ENCODE assay signal across 11 cellular contexts in genomic region chr3:196193037-196193737, GRCh38. TPM values are rescaled to one million over a fixed set of nuclear protein-coding genes. Genes with fewer than 3 reads are reported as not detected.
DNase-seq lines count a peak whose midpoint lies in the region; ATAC-seq and TF ChIP-seq lines count a peak whose summit lies in the region.
"Had no signal": no experiment of that assay in that cellular context is flagged by ENCODE, and none has a peak within 500 bp of the region (broad histone marks: within the 10 kb centered on the region; RNA-seq: fewer than 3 reads in every experiment).

No MANE protein-coding gene starts in this region.

- TF ChIP-seq CTCF in right atrium auricular region (IDR thresholded peaks at IDR 0.05) (no peak), lower lobe of right lung (IDR thresholded peaks at IDR 0.05) (no peak), HFFc6 (IDR thresholded peaks at IDR 0.05) (no peak), GM20000 (IDR thresholded peaks at IDR 0.05; ENCODE audit: extremely low read depth, missing control alignments) (no peak), esophagus muscularis mucosa (IDR thresholded peaks at IDR 0.05) (no peak)

- no peaks in the 10 kb centered on the region for H3K36me3 Mint-ChIP-seq in activated CD4-positive, alpha-beta memory T cell treated with anti-CD3 and anti-CD28 coated beads for 36 hours
- H3K36me3 Mint-ChIP-seq in HFFc6 (ENCODE audit: low read depth), result no peaks in the 10 kb centered on the region

- no peak overlapping the region for H3K4me3 Mint-ChIP-seq in activated CD4-positive, alpha-beta memory T cell treated with anti-CD3 and anti-CD28 coated beads for 36 hours
- no peak overlapping the region for H3K4me3 Mint-ChIP-seq in HFFc6

- TF ChIP-seq POLR2A in esophagus muscularis mucosa (IDR thresholded peaks at IDR 0.05; ENCODE audit: low read depth), result no peak

- CTCF ChIA-PET in activated CD4-positive, alpha-beta memory T cell treated with anti-CD3 and anti-CD28 coated beads for 36 hours (lab: Charles Lee), result interaction anchor here (0.8 to 11.5 kb wide), 5 partner anchors 11 to 121 kb away, joined by 3 to 292 read pairs (median 4); no protein-coding TSS in a partner anchor

- H3K27ac ChIP-seq in right atrium auricular region, result peak overlapping the region; percentile 64 to 78
- peak overlapping the region; percentile 83 for H3K27ac ChIP-seq in lower lobe of right lung
- H3K27ac ChIP-seq in esophagus muscularis mucosa (replicated peaks in 1 of 4), result no peak overlapping the region
- H3K27ac ChIP-seq: ascending aorta had no signal

- H3K27me3 ChIP-seq in right atrium auricular region (no peaks in the 10 kb centered on the region), lower lobe of right lung (ENCODE audit: low read depth) (no peaks in the 10 kb centered on the region), esophagus muscularis mucosa (no peaks in the 10 kb centered on the region)
- H3K27me3 ChIP-seq: ascending aorta had no signal

- H3K27me3 Mint-ChIP-seq in activated CD4-positive, alpha-beta memory T cell treated with anti-CD3 and anti-CD28 coated beads for 36 hours, result no peaks in the 10 kb centered on the region
- peaks cover 8% of the 10 kb centered on the region; the same call in 1 of the 2 replicates for H3K27me3 Mint-ChIP-seq in HFFc6 (ENCODE audit: insufficient read depth)

- no peaks in the 10 kb centered on the region for H3K9me3 ChIP-seq in right atrium auricular region
- no peaks in the 10 kb centered on the region for H3K9me3 ChIP-seq in lower lobe of right lung
- H3K9me3 ChIP-seq in esophagus muscularis mucosa, result no peaks in the 10 kb centered on the region
- H3K9me3 ChIP-seq: ascending aorta had no signal

- H3K4me1 ChIP-seq in right atrium auricular region (peaks cover 0 to 27% of the 10 kb centered on the region in 2 donors), lower lobe of right lung (peaks cover 27% of the 10 kb centered on the region), esophagus muscularis mucosa (peaks cover 0 to 12% (median 6%) of the 10 kb centered on the region in 4 donors)
- H3K4me1 ChIP-seq: ascending aorta had no signal

- no peak for DNase-seq in right atrium auricular region (ENCODE audit: low spot score)
- no peak for DNase-seq in cardiac septum (ENCODE audit: low spot score)
- DNase-seq in activated CD4-positive, alpha-beta memory T cell treated with anti-CD3 and anti-CD28 coated beads for 36 hours, result peak; percentile 33
- DNase-seq in lower lobe of right lung, result no peak
- DNase-seq in HFFc6, result no peak
- DNase-seq in GM20000 (ENCODE audit: low spot score), result no peak
- DNase-seq in esophagus muscularis mucosa (ENCODE audit: extremely low spot score), result no peak
- DNase-seq: NCI-H1105 treated with DMSO at 0.1 percent for 48 hours had no signal

- no peak for TF ChIP-seq EP300 in esophagus muscularis mucosa (IDR thresholded peaks at IDR 0.05)

- H3K9me3 Mint-ChIP-seq in activated CD4-positive, alpha-beta memory T cell treated with anti-CD3 and anti-CD28 coated beads for 36 hours, result no peaks in the 10 kb centered on the region
- H3K9me3 Mint-ChIP-seq in HFFc6, result no peaks in the 10 kb centered on the region

- no peak overlapping the region for H3K4me3 ChIP-seq in right atrium auricular region
- H3K4me3 ChIP-seq in lower lobe of right lung, result no peak overlapping the region
- H3K4me3 ChIP-seq in esophagus muscularis mucosa, result no peak overlapping the region
- H3K4me3 ChIP-seq: ascending aorta had no signal

- ATAC-seq in lower lobe of right lung (peak; percentile 1 to 15), GM19351 (IDR thresholded peaks at IDR 0.05; ENCODE audit: unreplicated experiment) (no peak)

- POLR2A ChIA-PET in activated CD4-positive, alpha-beta memory T cell treated with anti-CD3 and anti-CD28 coated beads for 36 hours (lab: Charles Lee), result interaction anchor here (1.1 to 2.1 kb wide), 3 partner anchors 11 to 113 kb away, joined by 3 to 8 read pairs (median 5); no protein-coding TSS in a partner anchor

- peak overlapping the region; percentile 86 for H3K27ac Mint-ChIP-seq in activated CD4-positive, alpha-beta memory T cell treated with anti-CD3 and anti-CD28 coated beads for 36 hours
- H3K27ac Mint-ChIP-seq in HFFc6, result no peak overlapping the region

- H3K36me3 ChIP-seq in right atrium auricular region (no peaks in the 10 kb centered on the region), lower lobe of right lung (no peaks in the 10 kb centered on the region), esophagus muscularis mucosa (no peaks in the 10 kb centered on the region)
- H3K36me3 ChIP-seq: ascending aorta had no signal

- intact Hi-C loops in cardiac septum (cut with DNase I), result no loop called here
- intact Hi-C loops in activated CD4-positive, alpha-beta memory T cell treated with anti-CD3 and anti-CD28 coated beads for 36 hours (cut with micrococcal nuclease), result loop anchor here (2.0 kb wide), 1 partner anchor 14 kb away; no protein-coding TSS in a partner anchor
- intact Hi-C loops in lower lobe of right lung (cut with DNase I), result no loop called here
- intact Hi-C loops in esophagus muscularis mucosa (cut with DNase I), result no loop called here

- peaks cover 46% of the 10 kb centered on the region for H3K4me1 Mint-ChIP-seq in activated CD4-positive, alpha-beta memory T cell treated with anti-CD3 and anti-CD28 coated beads for 36 hours (ENCODE audit: low read depth)
- H3K4me1 Mint-ChIP-seq in HFFc6 (ENCODE audit: low read depth), result no peaks in the 10 kb centered on the region

- WGBS in esophagus muscularis mucosa, result 83% methylated on average over 6 of the region's 15 CpGs

RNA-seq across cellular contexts. Expression of gene ZDHHC19, which starts 18.0 kb away (rescaled TPM):
- total RNA-seq in right atrium auricular region (not detected), cardiac septum (0.24 TPM), lower lobe of right lung (1.0 TPM), esophagus muscularis mucosa (not detected)
- under 1 TPM in 1 of 2 experiments, not detected in 1; 0.36 TPM for total RNA-seq in activated CD4-positive, alpha-beta memory T cell treated with anti-CD3 and anti-CD28 coated beads for 36 hours
- not detected for total RNA-seq in HFFc6 (2021; fragmentation: NEBNext Ultra II Directional; extraction: Animal tissue kit (Norgen Biotek cat#: 25700))
- total RNA-seq: ascending aorta, Daoy had no signal

RNA-seq across cellular contexts. Expression of gene SLC51A, which starts 23.1 kb away (rescaled TPM):
- under 1 TPM in 1 of 2 donors, not detected in 1; 0.35 TPM for total RNA-seq in right atrium auricular region
- total RNA-seq in cardiac septum, result 0.51 TPM
- not detected for total RNA-seq in activated CD4-positive, alpha-beta memory T cell treated with anti-CD3 and anti-CD28 coated beads for 36 hours
- 1.3 TPM for total RNA-seq in lower lobe of right lung
- total RNA-seq in HFFc6 (2021; fragmentation: NEBNext Ultra II Directional; extraction: Animal tissue kit (Norgen Biotek cat#: 25700)), result not detected
- total RNA-seq in esophagus muscularis mucosa, result not detected
- total RNA-seq: ascending aorta, Daoy had no signal

Comparison
In these comparisons a context has a peak if more than half of its experiments do, and no peak if none do; other contexts are left out.
1. H3K27ac ChIP-seq: peak in right atrium auricular region (2 of 2) and lower lobe of right lung (single experiment); none in esophagus muscularis mucosa (0 of 4).